Comparison of ENCODE assay signal across 9 cellular contexts in the genomic region with DNA sequence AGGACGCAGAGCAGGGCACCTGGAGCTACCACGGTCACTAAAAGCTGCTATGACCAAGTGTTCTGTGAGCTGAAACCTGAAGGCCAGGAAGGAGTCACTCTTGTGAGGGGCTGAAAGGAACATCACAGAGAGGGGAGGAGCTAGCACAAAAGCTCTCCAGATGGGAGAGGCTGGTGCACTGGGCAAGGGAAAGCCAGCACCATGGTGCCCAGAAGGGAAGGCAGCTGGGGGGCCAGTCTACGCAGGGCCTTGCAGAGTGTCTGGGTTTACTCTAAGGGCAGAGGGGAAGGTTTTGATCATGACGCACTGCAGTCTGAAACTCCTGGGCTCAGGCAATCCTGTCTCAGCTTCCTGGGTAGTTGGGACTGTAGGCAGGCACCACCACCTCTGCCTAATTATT. TPM values are rescaled to one million over a fixed set of nuclear protein-coding genes. Genes with fewer than 3 reads are reported as not detected.
DNase-seq lines count a peak whose midpoint lies in the region; ATAC-seq and TF ChIP-seq lines count a peak whose summit lies in the region.
"Had no signal": no experiment of that assay in that cellular context is flagged by ENCODE, and none has a peak within 500 bp of the region (broad histone marks: within the 10 kb centered on the region; RNA-seq: fewer than 3 reads in every experiment).

No MANE protein-coding gene starts in this region.

- CTCF ChIA-PET in activated CD8-positive, alpha-beta memory T cell treated with anti-CD3 and anti-CD28 coated beads, Interleukin-2, amount 10 ng/mL, durations not matched to agents 7 days and 5 days (lab: Charles Lee), result interaction anchor here (1.0 to 10.5 kb wide), 7 partner anchors 10 to 133 kb away, joined by 4 to 104 read pairs (median 7); partner anchors contain the start of genes CCDC106, U2AF2 and ZNF784
- CTCF ChIA-PET in RWPE1 (lab: Yijun Ruan, JAX), result interaction anchor here (1.0 to 1.7 kb wide), 2 partner anchors 85 to 169 kb away, joined by 3 to 9 read pairs; no protein-coding TSS in a partner anchor

- H3K36me3 ChIP-seq in esophagus muscularis mucosa, result peaks cover 0 to 12% (median 1%) of the 10 kb centered on the region in 4 donors
- H3K36me3 ChIP-seq in smooth muscle cell (ENCODE audit: low read depth), result no peaks in the 10 kb centered on the region

- H3K27ac ChIP-seq in RWPE1 (peak overlapping the region; percentile 45), esophagus muscularis mucosa (replicated peaks in 1 of 4) (peak overlapping the region; percentile 91 to 99 (median 96)), smooth muscle cell (ENCODE audit: low read depth) (peak overlapping the region; percentile 91)

- no peak for TF ChIP-seq EP300 in esophagus muscularis mucosa (IDR thresholded peaks at IDR 0.05)

- H3K36me3 Mint-ChIP-seq in activated CD8-positive, alpha-beta memory T cell treated with anti-CD3 and anti-CD28 coated beads, Interleukin-2, amount 10 ng/mL, durations not matched to agents 7 days and 5 days, result peaks cover 12% of the 10 kb centered on the region

- no peak for DNase-seq in activated CD8-positive, alpha-beta memory T cell treated with anti-CD3 and anti-CD28 coated beads, Interleukin-2, amount 10 ng/mL, durations not matched to agents 7 days and 5 days
- no peak for DNase-seq in activated CD8-positive, alpha-beta memory T cell treated with anti-CD3 and anti-CD28 coated beads, Interleukin-2, amount 50 U/mL, for 48 hours
- no peak for DNase-seq in RWPE1 (ENCODE audit: low spot score)
- DNase-seq in esophagus muscularis mucosa (ENCODE audit: extremely low spot score), result no peak
- no peak for DNase-seq in smooth muscle cell (lab: John Stamatoyannopoulos, UW; ENCODE audit: unreplicated experiment)
- DNase-seq in NCI-H1105 treated with DMSO at 0.1 percent for 48 hours (lab: John Stamatoyannopoulos, UW), result no peak
- no peak for DNase-seq in activated CD8-positive, alpha-beta memory T cell treated with anti-CD3 and anti-CD28 coated beads for 24 hours
- DNase-seq: stimulated activated CD4-positive, alpha-beta T cell treated with anti-CD3 and anti-CD28 coated beads, Interleukin-4, amount 100 ng/mL, for 24 hours had no signal

- no peaks in the 10 kb centered on the region for H3K9me3 Mint-ChIP-seq in activated CD8-positive, alpha-beta memory T cell treated with anti-CD3 and anti-CD28 coated beads, Interleukin-2, amount 10 ng/mL, durations not matched to agents 7 days and 5 days (ENCODE audit: low read depth)

- POLR2A ChIA-PET in RWPE1 (lab: Yijun Ruan, JAX; ENCODE audit: low non-redundant PET), result interaction anchor here (0.6 to 1.0 kb wide), 2 partner anchors 12 to 18 kb away, joined by 3 to 7 read pairs; no protein-coding TSS in a partner anchor

- H3K9me3 ChIP-seq in esophagus muscularis mucosa, result no peaks in the 10 kb centered on the region
- H3K9me3 ChIP-seq in smooth muscle cell (replicated peaks; ENCODE audit: low read depth), result no peaks in the 10 kb centered on the region

- no peak overlapping the region for H3K4me3 Mint-ChIP-seq in activated CD8-positive, alpha-beta memory T cell treated with anti-CD3 and anti-CD28 coated beads, Interleukin-2, amount 10 ng/mL, durations not matched to agents 7 days and 5 days

- H4K20me1 ChIP-seq in smooth muscle cell (ENCODE audit: low read depth), result no peaks in the 10 kb centered on the region

- TF ChIP-seq CTCF in RWPE1 (conservative IDR thresholded peaks at IDR 0.05; ENCODE audit: low read depth) (no peak), esophagus muscularis mucosa (IDR thresholded peaks at IDR 0.05) (no peak), smooth muscle cell (IDR thresholded peaks at IDR 0.05; ENCODE audit: borderline replicate concordance, insufficient read depth, poor library complexity, severe bottlenecking) (no peak)

- H3K27ac Mint-ChIP-seq in activated CD8-positive, alpha-beta memory T cell treated with anti-CD3 and anti-CD28 coated beads, Interleukin-2, amount 10 ng/mL, durations not matched to agents 7 days and 5 days, result peak overlapping the region; percentile 100

- H2AFZ ChIP-seq in smooth muscle cell (ENCODE audit: low read depth), result no peak overlapping the region

- peaks cover 18% of the 10 kb centered on the region for H3F3A ChIP-seq in smooth muscle cell (ENCODE audit: low read depth)

- 84% methylated on average over 4 of the region's 4 CpGs for WGBS in esophagus muscularis mucosa
- 96% methylated on average over 4 of the region's 4 CpGs for WGBS in smooth muscle cell (ENCODE audit: low lambda C conversion rate)

- no peaks in the 10 kb centered on the region for H3K27me3 ChIP-seq in esophagus muscularis mucosa
- H3K27me3 ChIP-seq in smooth muscle cell (ENCODE audit: low read depth), result no peaks in the 10 kb centered on the region

- peaks cover 53 to 81% (median 73%) of the 10 kb centered on the region in 4 donors for H3K4me1 ChIP-seq in esophagus muscularis mucosa
- H3K4me1 ChIP-seq in smooth muscle cell (ENCODE audit: low read depth), result peaks cover 12% of the 10 kb centered on the region

- H3K27me3 Mint-ChIP-seq in activated CD8-positive, alpha-beta memory T cell treated with anti-CD3 and anti-CD28 coated beads, Interleukin-2, amount 10 ng/mL, durations not matched to agents 7 days and 5 days, result no peaks in the 10 kb centered on the region

- intact Hi-C loops in esophagus muscularis mucosa (cut with DNase I), result no loop called here

- no peak overlapping the region for H3K9ac ChIP-seq in smooth muscle cell (ENCODE audit: low read depth)

- H3K79me2 ChIP-seq in smooth muscle cell (ENCODE audit: low read depth), result peaks cover 41% of the 10 kb centered on the region

- H3K4me1 Mint-ChIP-seq in activated CD8-positive, alpha-beta memory T cell treated with anti-CD3 and anti-CD28 coated beads, Interleukin-2, amount 10 ng/mL, durations not matched to agents 7 days and 5 days, result peaks cover 65% of the 10 kb centered on the region

- ATAC-seq in activated CD8-positive, alpha-beta memory T cell treated with anti-CD3 and anti-CD28 coated beads, Interleukin-2, amount 10 ng/mL, durations not matched to agents 7 days and 5 days, result no peak
- no peak for ATAC-seq in GM21515 (IDR thresholded peaks at IDR 0.05; ENCODE audit: unreplicated experiment)

- peak overlapping the region; percentile 90 for H3K4me2 ChIP-seq in smooth muscle cell

- H3K4me3 ChIP-seq in esophagus muscularis mucosa (peak overlapping the region in 1 of 4 donors; percentile 68), smooth muscle cell (no peak overlapping the region)

- no peak for TF ChIP-seq POLR2A in esophagus muscularis mucosa (IDR thresholded peaks at IDR 0.05; ENCODE audit: low read depth)

RNA-seq across cellular contexts. Expression of gene ZNF580, which starts 4.1 kb away (rescaled TPM):
- total RNA-seq in activated CD8-positive, alpha-beta memory T cell treated with anti-CD3 and anti-CD28 coated beads, Interleukin-2, amount 10 ng/mL, durations not matched to agents 7 days and 5 days, result 10 to 100 TPM; 33.1 to 33.7 TPM
- 10 to 100 TPM; 38.3 to 66.8 (median 43.1) TPM for total RNA-seq in esophagus muscularis mucosa
- total RNA-seq in smooth muscle cell, result 6.2 and 11.9 TPM in 2 replicates
- polyA plus RNA-seq in smooth muscle cell, result 68.8 and 76.8 TPM in 2 replicates

RNA-seq across cellular contexts. Expression of gene ZNF581, which starts 6.7 kb away (rescaled TPM):
- 10 to 100 TPM; 23.7 to 25.4 TPM for total RNA-seq in activated CD8-positive, alpha-beta memory T cell treated with anti-CD3 and anti-CD28 coated beads, Interleukin-2, amount 10 ng/mL, durations not matched to agents 7 days and 5 days
- total RNA-seq in esophagus muscularis mucosa, result 10 to 100 TPM; 13.3 to 26.6 (median 18.2) TPM
- total RNA-seq in smooth muscle cell, result 6.8 and 10.0 TPM in 2 replicates
- polyA plus RNA-seq in smooth muscle cell, result 21.4 and 22.0 TPM in 2 replicates

RNA-seq across cellular contexts. Expression of gene CCDC106, which starts 11.3 kb away (rescaled TPM):
- 1 to 10 TPM; 5.9 TPM for total RNA-seq in activated CD8-positive, alpha-beta memory T cell treated with anti-CD3 and anti-CD28 coated beads, Interleukin-2, amount 10 ng/mL, durations not matched to agents 7 days and 5 days
- total RNA-seq in esophagus muscularis mucosa, result 10 to 100 TPM in 3 of 4 donors, 1 to 10 TPM in 1; 9.4 to 22.0 (median 19.2) TPM
- 6.9 and 7.7 TPM in 2 replicates for total RNA-seq in smooth muscle cell
- polyA plus RNA-seq in smooth muscle cell, result 18.3 and 24.8 TPM in 2 replicates

RNA-seq across cellular contexts. Expression of gene ZNF784, which starts 12.4 kb away (rescaled TPM):
- total RNA-seq in activated CD8-positive, alpha-beta memory T cell treated with anti-CD3 and anti-CD28 coated beads, Interleukin-2, amount 10 ng/mL, durations not matched to agents 7 days and 5 days, result 1 to 10 TPM; 5.1 to 7.3 TPM
- total RNA-seq in esophagus muscularis mucosa (1 to 10 TPM; 2.5 to 6.3 (median 4.0) TPM), smooth muscle cell (3.1 and 3.8 TPM in 2 replicates)
- polyA plus RNA-seq in smooth muscle cell, result 7.2 and 7.3 TPM in 2 replicates

RNA-seq across cellular contexts. Expression of gene U2AF2, which starts 18.1 kb away (rescaled TPM):
- total RNA-seq in activated CD8-positive, alpha-beta memory T cell treated with anti-CD3 and anti-CD28 coated beads, Interleukin-2, amount 10 ng/mL, durations not matched to agents 7 days and 5 days, result 100 to 1,000 TPM; 284 to 324 TPM
- total RNA-seq in esophagus muscularis mucosa (100 to 1,000 TPM in 2 of 4 donors, 10 to 100 TPM in 2; 80.4 to 122 (median 104) TPM), smooth muscle cell (70.7 and 75.0 TPM in 2 replicates)
- 8.4 and 14.4 TPM in 2 replicates for polyA plus RNA-seq in smooth muscle cell

Comparison
In these comparisons a context has a peak if more than half of its experiments do, and no peak if none do; other contexts are left out.
1. H3K27ac ChIP-seq: peak in every context shown above with its lines; median percentile 96 in esophagus muscularis mucosa; 91 in smooth muscle cell; 45 in RWPE1.